ENCODE assay signal across 8 cellular contexts in genomic region chr3:195542261-195542660, GRCh38. TPM values are rescaled to one million over a fixed set of nuclear protein-coding genes. Genes with fewer than 3 reads are reported as not detected.
DNase-seq lines count a peak whose midpoint lies in the region; ATAC-seq and TF ChIP-seq lines count a peak whose summit lies in the region.

No MANE protein-coding gene starts in this region.

- H3K4me1 ChIP-seq in Karpas-422 (ENCODE audit: low read length), result peaks cover 50% of the 10 kb centered on the region
- H3K4me1 ChIP-seq in adrenal gland (replicated peaks in 1 of 2), result peaks cover 12 to 42% of the 10 kb centered on the region in 2 donors
- H3K4me1 ChIP-seq in left lung, result peaks cover 5 to 74% of the 10 kb centered on the region in 2 donors
- H3K4me1 ChIP-seq in thyroid gland, result peaks cover 33 to 57% of the 10 kb centered on the region in 2 donors

- DNase-seq in GF-D8 (lab: John Stamatoyannopoulos, UW) (peak; percentile 5), Karpas-422 (peak; percentile 82), adrenal gland (no peak), left lung (no peak), thyroid gland (no peak)

- TF ChIP-seq CTCF in adrenal gland (IDR thresholded peaks at IDR 0.05), result no peak
- TF ChIP-seq CTCF in left lung (IDR thresholded peaks at IDR 0.05), result no peak
- no peak for TF ChIP-seq CTCF in thyroid gland (IDR thresholded peaks at IDR 0.05)

- H3K4me2 ChIP-seq in Karpas-422 (ENCODE audit: low read depth, low read length, poor library complexity, severe bottlenecking), result peak overlapping the region; percentile 87

- peak overlapping the region; percentile 79 for H3K4me3 ChIP-seq in Karpas-422 (ENCODE audit: low read length)
- H3K4me3 ChIP-seq in adrenal gland, result peak overlapping the region in 3 of 4 donors; percentile 68 to 97 (median 79)
- peak overlapping the region; percentile 87 to 92 for H3K4me3 ChIP-seq in left lung
- H3K4me3 ChIP-seq in thyroid gland (replicated peaks in 1 of 3), result peak overlapping the region in 2 of 3 donors; percentile 74 to 95

- TF ChIP-seq POLR2A in adrenal gland (IDR thresholded peaks at IDR 0.05) (no peak), thyroid gland (IDR thresholded peaks at IDR 0.05) (no peak), GM18505 (IDR thresholded peaks at IDR 0.05; ENCODE audit: borderline replicate concordance, extremely low read depth, insufficient read depth, insufficient read length) (no peak)

- peaks cover 58% of the 10 kb centered on the region for H3K79me2 ChIP-seq in Karpas-422 (ENCODE audit: low read length)

- peak overlapping the region; percentile 87 for H3K9ac ChIP-seq in Karpas-422 (ENCODE audit: low read length)

- no peaks in the 10 kb centered on the region for H3K9me2 ChIP-seq in Karpas-422 (replicated peaks; ENCODE audit: insufficient read depth, low read length)

- ATAC-seq in left lung, result peak; percentile 1
- no peak for ATAC-seq in GM18870 (IDR thresholded peaks at IDR 0.05; ENCODE audit: unreplicated experiment)
- no peak for ATAC-seq in GM21381 (IDR thresholded peaks at IDR 0.05; ENCODE audit: unreplicated experiment)
- no peak for ATAC-seq in GM18505 (IDR thresholded peaks at IDR 0.05; ENCODE audit: unreplicated experiment)

- no peaks in the 10 kb centered on the region for H3K36me3 ChIP-seq in Karpas-422 (ENCODE audit: insufficient read depth, low read length)
- H3K36me3 ChIP-seq in adrenal gland (replicated peaks in 1 of 2), result no peaks in the 10 kb centered on the region
- H3K36me3 ChIP-seq in left lung, result no peaks in the 10 kb centered on the region
- no peaks in the 10 kb centered on the region for H3K36me3 ChIP-seq in thyroid gland

- H2AFZ ChIP-seq in Karpas-422 (ENCODE audit: low read length), result peak overlapping the region; percentile 3; the same call in 1 of the 2 replicates

- H3K9me3 ChIP-seq in Karpas-422 (ENCODE audit: low read length) (no peaks in the 10 kb centered on the region), adrenal gland (replicated peaks in 1 of 3) (no peaks in the 10 kb centered on the region), left lung (no peaks in the 10 kb centered on the region), thyroid gland (no peaks in the 10 kb centered on the region)

- WGBS in adrenal gland, 4 donors, result 0 to 1% (median 1%) methylated on average over 6 of the region's 6 CpGs
- 1 to 2% methylated on average over 6 of the region's 6 CpGs for WGBS in thyroid gland, 2 donors

- H4K20me1 ChIP-seq in Karpas-422 (ENCODE audit: insufficient read depth, low read depth, low read length), result peaks cover 34% of the 10 kb centered on the region; the same call in 1 of the 2 replicates

- intact Hi-C loops in adrenal gland (cut with DNase I), result no loop called here
- intact Hi-C loops in left lung (cut with DNase I), result no loop called here
- intact Hi-C loops in thyroid gland (cut with DNase I), result loop anchor here (5.0 kb wide), 1 partner anchor 100 kb away; the partner anchor contains the start of gene ACAP2

- H3K27me3 ChIP-seq in Karpas-422 (ENCODE audit: low read length) (no peaks in the 10 kb centered on the region), adrenal gland (no peaks in the 10 kb centered on the region), left lung (peaks cover 0 to 8% of the 10 kb centered on the region in 2 donors), thyroid gland (no peaks in the 10 kb centered on the region)

- H3K27ac ChIP-seq in Karpas-422 (ENCODE audit: low read length) (peak overlapping the region; percentile 79), adrenal gland (peak overlapping the region in 4 of 5 donors; percentile 45 to 98 (median 84)), left lung (peak overlapping the region; percentile 94 to 98), thyroid gland (peak overlapping the region in 2 of 3 donors; percentile 86 to 88)

RNA-seq across cellular contexts. Expression of gene PPP1R2, which starts 0.9 kb away (rescaled TPM):
- 236 and 248 TPM in 2 replicates for total RNA-seq in Karpas-422 (2014; rRNA removed; shearing (Covaris generic); ENCODE audit: low replicate concordance)
- total RNA-seq in adrenal gland (100 to 1,000 TPM in 1 of 8 donors, 10 to 100 TPM in 7; 35.8 to 179 (median 49.5) TPM), left lung (10 to 100 TPM; 39.0 to 44.9 TPM), thyroid gland (100 to 1,000 TPM in 2 of 4 donors, 10 to 100 TPM in 2; 76.2 to 113 (median 99.9) TPM)
- 100 to 1,000 TPM in 1 of 3 donors, 10 to 100 TPM in 2; 13.6 to 107 (median 16.2) TPM for polyA plus RNA-seq in adrenal gland

RNA-seq across cellular contexts. Expression of gene APOD, which starts 41.5 kb away (rescaled TPM):
- 0.18 TPM in 1 of 2 replicates, not detected in the other for total RNA-seq in Karpas-422 (2014; rRNA removed; shearing (Covaris generic); ENCODE audit: low replicate concordance)
- total RNA-seq in adrenal gland, result 10 to 100 TPM; 10.9 to 70.8 (median 34.2) TPM
- polyA plus RNA-seq in adrenal gland, result 100 to 1,000 TPM in 1 of 3 donors, 10 to 100 TPM in 2; 48.9 to 523 (median 70.8) TPM
- 10 to 100 TPM; 10.6 to 25.5 TPM for total RNA-seq in left lung
- 100 to 1,000 TPM; 283 to 756 (median 407) TPM for total RNA-seq in thyroid gland

Comparison
In these comparisons a context has a peak if more than half of its experiments do, and no peak if none do; other contexts are left out.
1. DNase-seq: peak in GF-D8 (single experiment) and Karpas-422 (single experiment); none in adrenal gland (0 of 7), left lung (0 of 2) and thyroid gland (0 of 2).
2. Peak in every context shown above with its lines, with median percentiles within 50 percentile points of each other: H3K27ac ChIP-seq and H3K4me3 ChIP-seq.